ENCODE assay signal across 1 cellular context in the genomic region with DNA sequence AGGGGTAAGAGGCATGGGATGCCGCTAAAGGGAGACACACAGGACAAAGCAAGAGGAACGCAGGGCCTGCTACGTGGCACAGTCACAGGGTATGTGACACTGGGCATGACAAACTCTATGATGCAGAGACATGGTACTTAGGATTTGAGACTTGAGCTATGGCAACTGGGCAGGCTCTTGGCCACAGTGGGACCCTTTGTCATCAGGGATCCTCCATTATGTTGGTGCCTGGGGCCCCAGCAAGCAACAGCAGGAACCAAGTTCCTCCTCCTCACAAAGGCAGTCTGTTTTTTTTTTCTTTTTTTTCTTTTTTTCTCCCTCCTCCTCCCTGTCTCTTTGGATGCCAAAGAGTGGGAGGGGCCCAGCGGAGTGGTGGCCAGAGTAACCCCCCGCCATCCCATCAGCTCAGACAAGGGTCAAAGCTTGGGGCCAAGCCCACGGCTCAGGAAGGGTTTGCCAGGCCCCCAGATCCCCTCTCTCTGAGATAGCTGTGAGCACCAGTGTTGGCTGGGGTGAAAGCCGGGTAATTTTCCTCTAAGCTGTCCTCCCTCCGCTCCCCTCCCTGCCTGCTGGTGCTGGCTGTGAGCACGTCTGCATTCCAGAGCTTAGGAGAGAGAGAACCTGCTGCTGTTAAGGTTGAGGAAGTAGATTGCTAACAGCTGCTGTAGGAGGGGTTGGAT.
TF ChIP-seq lines count a peak whose summit lies in the region.

No MANE protein-coding gene starts in this region.

TF ChIP-seq in HepG2, 621 proteins besides CTCF, POLR2A, EP300 and RAD21 (continued from another document and continues in another):
- TF ChIP-seq, protein P1, sequence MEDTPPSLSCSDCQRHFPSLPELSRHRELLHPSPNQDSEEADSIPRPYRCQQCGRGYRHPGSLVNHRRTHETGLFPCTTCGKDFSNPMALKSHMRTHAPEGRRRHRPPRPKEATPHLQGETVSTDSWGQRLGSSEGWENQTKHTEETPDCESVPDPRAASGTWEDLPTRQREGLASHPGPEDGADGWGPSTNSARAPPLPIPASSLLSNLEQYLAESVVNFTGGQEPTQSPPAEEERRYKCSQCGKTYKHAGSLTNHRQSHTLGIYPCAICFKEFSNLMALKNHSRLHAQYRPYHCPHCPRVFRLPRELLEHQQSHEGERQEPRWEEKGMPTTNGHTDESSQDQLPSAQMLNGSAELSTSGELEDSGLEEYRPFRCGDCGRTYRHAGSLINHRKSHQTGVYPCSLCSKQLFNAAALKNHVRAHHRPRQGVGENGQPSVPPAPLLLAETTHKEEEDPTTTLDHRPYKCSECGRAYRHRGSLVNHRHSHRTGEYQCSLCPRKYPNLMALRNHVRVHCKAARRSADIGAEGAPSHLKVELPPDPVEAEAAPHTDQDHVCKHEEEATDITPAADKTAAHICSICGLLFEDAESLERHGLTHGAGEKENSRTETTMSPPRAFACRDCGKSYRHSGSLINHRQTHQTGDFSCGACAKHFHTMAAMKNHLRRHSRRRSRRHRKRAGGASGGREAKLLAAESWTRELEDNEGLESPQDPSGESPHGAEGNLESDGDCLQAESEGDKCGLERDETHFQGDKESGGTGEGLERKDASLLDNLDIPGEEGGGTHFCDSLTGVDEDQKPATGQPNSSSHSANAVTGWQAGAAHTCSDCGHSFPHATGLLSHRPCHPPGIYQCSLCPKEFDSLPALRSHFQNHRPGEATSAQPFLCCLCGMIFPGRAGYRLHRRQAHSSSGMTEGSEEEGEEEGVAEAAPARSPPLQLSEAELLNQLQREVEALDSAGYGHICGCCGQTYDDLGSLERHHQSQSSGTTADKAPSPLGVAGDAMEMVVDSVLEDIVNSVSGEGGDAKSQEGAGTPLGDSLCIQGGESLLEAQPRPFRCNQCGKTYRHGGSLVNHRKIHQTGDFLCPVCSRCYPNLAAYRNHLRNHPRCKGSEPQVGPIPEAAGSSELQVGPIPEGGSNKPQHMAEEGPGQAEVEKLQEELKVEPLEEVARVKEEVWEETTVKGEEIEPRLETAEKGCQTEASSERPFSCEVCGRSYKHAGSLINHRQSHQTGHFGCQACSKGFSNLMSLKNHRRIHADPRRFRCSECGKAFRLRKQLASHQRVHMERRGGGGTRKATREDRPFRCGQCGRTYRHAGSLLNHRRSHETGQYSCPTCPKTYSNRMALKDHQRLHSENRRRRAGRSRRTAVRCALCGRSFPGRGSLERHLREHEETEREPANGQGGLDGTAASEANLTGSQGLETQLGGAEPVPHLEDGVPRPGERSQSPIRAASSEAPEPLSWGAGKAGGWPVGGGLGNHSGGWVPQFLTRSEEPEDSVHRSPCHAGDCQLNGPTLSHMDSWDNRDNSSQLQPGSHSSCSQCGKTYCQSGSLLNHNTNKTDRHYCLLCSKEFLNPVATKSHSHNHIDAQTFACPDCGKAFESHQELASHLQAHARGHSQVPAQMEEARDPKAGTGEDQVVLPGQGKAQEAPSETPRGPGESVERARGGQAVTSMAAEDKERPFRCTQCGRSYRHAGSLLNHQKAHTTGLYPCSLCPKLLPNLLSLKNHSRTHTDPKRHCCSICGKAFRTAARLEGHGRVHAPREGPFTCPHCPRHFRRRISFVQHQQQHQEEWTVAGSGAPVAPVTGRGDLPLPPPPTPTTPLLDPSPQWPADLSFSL (CRISPR knock-in tag; IDR thresholded peaks at IDR 0.05), result no peak
- no peak for TF ChIP-seq TCF12 (IDR thresholded peaks at IDR 0.05)
- TF ChIP-seq TCF12 (CRISPR knock-in tag; IDR thresholded peaks at IDR 0.05), result 0 out of 2 replicates have a peak, but pooled peaks have one; percentile 19
- TF ChIP-seq, protein P2, sequence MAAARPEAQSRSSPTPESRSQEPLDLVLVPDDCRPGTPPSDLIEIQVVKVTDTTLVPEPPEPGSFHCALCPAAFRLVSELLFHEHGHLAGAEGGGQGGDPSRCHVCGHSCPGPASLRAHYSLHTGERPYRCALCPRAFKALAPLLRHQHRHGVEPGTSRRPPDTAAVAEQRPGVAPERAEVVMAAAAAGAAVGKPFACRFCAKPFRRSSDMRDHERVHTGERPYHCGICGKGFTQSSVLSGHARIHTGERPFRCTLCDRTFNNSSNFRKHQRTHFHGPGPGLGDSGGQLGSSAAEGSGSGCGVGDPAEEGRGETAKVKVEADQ (CRISPR knock-in tag; IDR thresholded peaks at IDR 0.05; ENCODE audit: borderline replicate concordance), result no peak
- no peak for TF ChIP-seq ZFP1 (CRISPR knock-in tag; IDR thresholded peaks at IDR 0.05)
- no peak for TF ChIP-seq GPN1 (CRISPR knock-in tag; IDR thresholded peaks at IDR 0.05; ENCODE audit: borderline replicate concordance)
- TF ChIP-seq SPEN (CRISPR knock-in tag; IDR thresholded peaks at IDR 0.05; ENCODE audit: low read depth), result no peak
- TF ChIP-seq SALL1 (CRISPR knock-in tag; IDR thresholded peaks at IDR 0.05), result peak; percentile 60; the same call in 1 of the 2 replicates
- no peak for TF ChIP-seq CBX2 (IDR thresholded peaks at IDR 0.05; ENCODE audit: low read depth, low read length)
- no peak for TF ChIP-seq CBX2 (CRISPR knock-in tag; IDR thresholded peaks at IDR 0.05; ENCODE audit: low read depth)
- no peak for TF ChIP-seq HINFP (CRISPR knock-in tag; IDR thresholded peaks at IDR 0.05; ENCODE audit: low read depth)
- no peak for TF ChIP-seq TCF7L2 (IDR thresholded peaks at IDR 0.05; ENCODE audit: low read depth, low read length)
- TF ChIP-seq ZNF333 (CRISPR knock-in tag; IDR thresholded peaks at IDR 0.05; ENCODE audit: borderline replicate concordance), result no peak
- peak; percentile 34; the same call in 1 of the 2 replicates for TF ChIP-seq ZSCAN9 (CRISPR knock-in tag; IDR thresholded peaks at IDR 0.05; ENCODE audit: borderline replicate concordance)
- TF ChIP-seq SRY (CRISPR knock-in tag; IDR thresholded peaks at IDR 0.05), result no peak
- TF ChIP-seq NR1H2 (CRISPR knock-in tag; IDR thresholded peaks at IDR 0.05; ENCODE audit: borderline replicate concordance, low read depth), result no peak
- no peak for TF ChIP-seq DZIP1 (CRISPR knock-in tag; IDR thresholded peaks at IDR 0.05)
- TF ChIP-seq, protein P3, sequence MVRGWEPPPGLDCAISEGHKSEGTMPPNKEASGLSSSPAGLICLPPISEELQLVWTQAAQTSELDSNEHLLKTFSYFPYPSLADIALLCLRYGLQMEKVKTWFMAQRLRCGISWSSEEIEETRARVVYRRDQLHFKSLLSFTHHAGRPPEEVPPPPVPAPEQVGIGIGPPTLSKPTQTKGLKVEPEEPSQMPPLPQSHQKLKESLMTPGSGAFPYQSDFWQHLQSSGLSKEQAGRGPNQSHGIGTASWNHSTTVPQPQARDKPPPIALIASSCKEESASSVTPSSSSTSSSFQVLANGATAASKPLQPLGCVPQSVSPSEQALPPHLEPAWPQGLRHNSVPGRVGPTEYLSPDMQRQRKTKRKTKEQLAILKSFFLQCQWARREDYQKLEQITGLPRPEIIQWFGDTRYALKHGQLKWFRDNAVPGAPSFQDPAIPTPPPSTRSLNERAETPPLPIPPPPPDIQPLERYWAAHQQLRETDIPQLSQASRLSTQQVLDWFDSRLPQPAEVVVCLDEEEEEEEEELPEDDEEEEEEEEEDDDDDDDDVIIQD (CRISPR knock-in tag; IDR thresholded peaks at IDR 0.05; ENCODE audit: low read depth), result peak; percentile 33; the same call in 1 of the 2 replicates
- peak; percentile 62; the same call in 1 of the 2 replicates for TF ChIP-seq TARDBP (CRISPR knock-in tag; IDR thresholded peaks at IDR 0.05)
- no peak for TF ChIP-seq PHF5A (CRISPR knock-in tag; IDR thresholded peaks at IDR 0.05; ENCODE audit: low read depth, unreplicated experiment)
- peak; percentile 73; the same call in 1 of the 2 replicates for TF ChIP-seq MEF2D (CRISPR knock-in tag; IDR thresholded peaks at IDR 0.05)
- no peak for TF ChIP-seq MAX (IDR thresholded peaks at IDR 0.05)
- no peak for TF ChIP-seq ZNF44 (CRISPR knock-in tag; IDR thresholded peaks at IDR 0.05)
- no peak for TF ChIP-seq ZNF232 (CRISPR knock-in tag; IDR thresholded peaks at IDR 0.05; ENCODE audit: borderline replicate concordance)
- TF ChIP-seq ZMAT3 (CRISPR knock-in tag; conservative IDR thresholded peaks at IDR 0.05), result peak; percentile 74; the same call in 1 of the 2 replicates
- TF ChIP-seq ZNF263 (CRISPR knock-in tag; IDR thresholded peaks at IDR 0.05), result peak; percentile 91
- no peak for TF ChIP-seq ZNF260 (CRISPR knock-in tag; IDR thresholded peaks at IDR 0.05; ENCODE audit: borderline replicate concordance, low read depth)
- TF ChIP-seq NAIF1 (CRISPR knock-in tag; IDR thresholded peaks at IDR 0.05; ENCODE audit: borderline replicate concordance), result no peak
- TF ChIP-seq ZNF251 (CRISPR knock-in tag; IDR thresholded peaks at IDR 0.05), result no peak
- TF ChIP-seq, protein P4, sequence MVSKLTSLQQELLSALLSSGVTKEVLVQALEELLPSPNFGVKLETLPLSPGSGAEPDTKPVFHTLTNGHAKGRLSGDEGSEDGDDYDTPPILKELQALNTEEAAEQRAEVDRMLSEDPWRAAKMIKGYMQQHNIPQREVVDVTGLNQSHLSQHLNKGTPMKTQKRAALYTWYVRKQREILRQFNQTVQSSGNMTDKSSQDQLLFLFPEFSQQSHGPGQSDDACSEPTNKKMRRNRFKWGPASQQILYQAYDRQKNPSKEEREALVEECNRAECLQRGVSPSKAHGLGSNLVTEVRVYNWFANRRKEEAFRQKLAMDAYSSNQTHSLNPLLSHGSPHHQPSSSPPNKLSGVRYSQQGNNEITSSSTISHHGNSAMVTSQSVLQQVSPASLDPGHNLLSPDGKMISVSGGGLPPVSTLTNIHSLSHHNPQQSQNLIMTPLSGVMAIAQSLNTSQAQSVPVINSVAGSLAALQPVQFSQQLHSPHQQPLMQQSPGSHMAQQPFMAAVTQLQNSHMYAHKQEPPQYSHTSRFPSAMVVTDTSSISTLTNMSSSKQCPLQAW (CRISPR knock-in tag; IDR thresholded peaks at IDR 0.05), result peak; percentile 42; the same call in 1 of the 2 replicates
- TF ChIP-seq KMT2B (CRISPR knock-in tag; IDR thresholded peaks at IDR 0.05), result no peak; the same call in 1 of the 2 replicates
- peak; percentile 36 for TF ChIP-seq ASH2L (IDR thresholded peaks at IDR 0.05; ENCODE audit: insufficient read length, low read depth, low read length)
- no peak for TF ChIP-seq ZNF343 (CRISPR knock-in tag; IDR thresholded peaks at IDR 0.05)
- no peak for TF ChIP-seq HHEX (CRISPR knock-in tag; IDR thresholded peaks at IDR 0.05)
- TF ChIP-seq SIX1 (CRISPR knock-in tag; IDR thresholded peaks at IDR 0.05; ENCODE audit: borderline replicate concordance), result no peak
- peak; percentile 59; the same call in 1 of the 2 replicates for TF ChIP-seq NR2F6 (IDR thresholded peaks at IDR 0.05)
- peak; percentile 74 for TF ChIP-seq NR2F6 (CRISPR knock-in tag; IDR thresholded peaks at IDR 0.05)
- no peak for TF ChIP-seq SCMH1 (CRISPR knock-in tag; IDR thresholded peaks at IDR 0.05; ENCODE audit: borderline replicate concordance)
- TF ChIP-seq SAP130 (CRISPR knock-in tag; IDR thresholded peaks at IDR 0.05; ENCODE audit: low read depth), result peak; percentile 78
- TF ChIP-seq ZNF567 (CRISPR knock-in tag; IDR thresholded peaks at IDR 0.05; ENCODE audit: borderline replicate concordance), result no peak
- TF ChIP-seq PITX1 (CRISPR knock-in tag; IDR thresholded peaks at IDR 0.05), result peak; percentile 34; the same call in 1 of the 2 replicates
- TF ChIP-seq CEBPB (IDR thresholded peaks at IDR 0.05; ENCODE audit: borderline replicate concordance, low read depth, low read length), result no peak
- TF ChIP-seq IKZF1 (IDR thresholded peaks at IDR 0.05), result no peak
- TF ChIP-seq ZIK1 (CRISPR knock-in tag; IDR thresholded peaks at IDR 0.05; ENCODE audit: borderline replicate concordance, low read depth), result no peak
- peak; percentile 46; the same call in 1 of the 2 replicates for TF ChIP-seq PHF8 (CRISPR knock-in tag; IDR thresholded peaks at IDR 0.05)
- no peak for TF ChIP-seq ONECUT2 (CRISPR knock-in tag; IDR thresholded peaks at IDR 0.05)
- no peak for TF ChIP-seq JARID2 (CRISPR knock-in tag; IDR thresholded peaks at IDR 0.05; ENCODE audit: insufficient replicate concordance)
- TF ChIP-seq ZNF101 (CRISPR knock-in tag; IDR thresholded peaks at IDR 0.05; ENCODE audit: borderline replicate concordance, low read depth), result no peak
- TF ChIP-seq, protein P5, sequence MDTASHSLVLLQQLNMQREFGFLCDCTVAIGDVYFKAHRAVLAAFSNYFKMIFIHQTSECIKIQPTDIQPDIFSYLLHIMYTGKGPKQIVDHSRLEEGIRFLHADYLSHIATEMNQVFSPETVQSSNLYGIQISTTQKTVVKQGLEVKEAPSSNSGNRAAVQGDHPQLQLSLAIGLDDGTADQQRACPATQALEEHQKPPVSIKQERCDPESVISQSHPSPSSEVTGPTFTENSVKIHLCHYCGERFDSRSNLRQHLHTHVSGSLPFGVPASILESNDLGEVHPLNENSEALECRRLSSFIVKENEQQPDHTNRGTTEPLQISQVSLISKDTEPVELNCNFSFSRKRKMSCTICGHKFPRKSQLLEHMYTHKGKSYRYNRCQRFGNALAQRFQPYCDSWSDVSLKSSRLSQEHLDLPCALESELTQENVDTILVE (CRISPR knock-in tag; IDR thresholded peaks at IDR 0.05), result peak; percentile 16
- peak; percentile 72; the same call in 1 of the 2 replicates for TF ChIP-seq ZNF746 (CRISPR knock-in tag; IDR thresholded peaks at IDR 0.05)
- TF ChIP-seq POLR2AphosphoS5 (IDR thresholded peaks at IDR 0.05; ENCODE audit: low read depth, low read length), result peak; percentile 50; the same call in 1 of the 2 replicates
- TF ChIP-seq SP4 (CRISPR knock-in tag; IDR thresholded peaks at IDR 0.05), result peak; percentile 51
